In genomic region chr6:28709478-28710349, GRCh38 we compare ENCODE assay signal across 10 cellular contexts.
DNase-seq lines count a peak whose midpoint lies in the region; ATAC-seq, FAIRE-seq and TF ChIP-seq lines count a peak whose summit lies in the region.
"Had no signal": no experiment of that assay in that cellular context is flagged by ENCODE, and none has a peak within 500 bp of the region (broad histone marks: within the 10 kb centered on the region; RNA-seq: fewer than 3 reads in every experiment).

No MANE protein-coding gene starts in this region.

- H3K27ac ChIP-seq in endothelial cell of umbilical vein (ENCODE audit: insufficient read depth, low read depth, low read length) (no peak overlapping the region), parathyroid adenoma (no peak overlapping the region)

- H3K4me3 ChIP-seq in NT2/D1 (ENCODE audit: insufficient read length, low read depth) (peak overlapping the region; percentile 49), endothelial cell of umbilical vein (replicated peaks in 1 of 3; ENCODE audit: insufficient read depth in 1 of 3, low read depth in 1 of 3, low read length in 3 of 3) (peak overlapping the region in 2 of 3 experiments; percentile 1 to 58), parathyroid adenoma (ENCODE audit: low read depth, low read length) (no peak overlapping the region)

- H3K27me3 ChIP-seq in NT2/D1 (ENCODE audit: insufficient read depth, insufficient read length) (no peaks in the 10 kb centered on the region), endothelial cell of umbilical vein (ENCODE audit: control insufficient read depth in 2 of 2, insufficient read depth in 2 of 2, low read length in 2 of 2) (peaks cover 0 to 2% of the 10 kb centered on the region in 2 experiments), parathyroid adenoma (ENCODE audit: control insufficient read depth, insufficient read depth, low read length) (no peaks in the 10 kb centered on the region)

- H2AFZ ChIP-seq in endothelial cell of umbilical vein (ENCODE audit: low read depth, low read length): peak overlapping the region; percentile 54
- H2AFZ ChIP-seq in parathyroid adenoma: peak overlapping the region; percentile 41

- no peaks in the 10 kb centered on the region for H4K20me1 ChIP-seq in endothelial cell of umbilical vein (replicated peaks; ENCODE audit: control insufficient read depth, extremely low read depth, insufficient read depth, low read length)

- BruUV-seq in endothelial cell of umbilical vein (replicated peaks; lab: Mats Ljungman, UMichigan): no TSS peak

- H3K79me2 ChIP-seq in endothelial cell of umbilical vein (ENCODE audit: control insufficient read depth, insufficient read depth, low read length) (no peaks in the 10 kb centered on the region), parathyroid adenoma (no peaks in the 10 kb centered on the region)

- DNase-seq in NCI-H1105 (lab: John Stamatoyannopoulos, UW) (peak; percentile 12), NCI-H1105 treated with DMSO at 0.1 percent for 48 hours (lab: John Stamatoyannopoulos, UW) (no peak), NT2/D1 (ENCODE audit: low read depth, low spot score) (no peak), endothelial cell of umbilical vein (ENCODE audit: low read depth, low spot score) (no peak)
- DNase-seq: hypothalamus; NK-92 treated with Interleukin-12 subunit alpha and Interleukin-12 subunit beta, amount 100 ng/mL, for 24 hours had no signal

- no peak for TF ChIP-seq POLR2A in endothelial cell of umbilical vein (IDR thresholded peaks at IDR 0.05; ENCODE audit: low read depth, low read length)

- no peak for FAIRE-seq in endothelial cell of umbilical vein (lab: Jason Lieb, UNC)

- H3K4me1 ChIP-seq in NT2/D1 (ENCODE audit: insufficient read depth, insufficient read length) (no peaks in the 10 kb centered on the region), endothelial cell of umbilical vein (ENCODE audit: control insufficient read depth, extremely low read depth, insufficient read depth, low read length) (peaks cover 5% of the 10 kb centered on the region), parathyroid adenoma (no peaks in the 10 kb centered on the region)

- no peaks in the 10 kb centered on the region for H3K9me1 ChIP-seq in endothelial cell of umbilical vein (replicated peaks; ENCODE audit: control insufficient read depth, extremely low read depth, insufficient read depth, low read length)

- H3K4me2 ChIP-seq in endothelial cell of umbilical vein (ENCODE audit: insufficient read depth, low read length) (peak overlapping the region; percentile 85), parathyroid adenoma (ENCODE audit: low read length) (no peak overlapping the region)

- ATAC-seq in GM18870 (IDR thresholded peaks at IDR 0.05; ENCODE audit: unreplicated experiment) (no peak), GM19455 (IDR thresholded peaks at IDR 0.05; ENCODE audit: unreplicated experiment) (no peak), HG03025 (IDR thresholded peaks at IDR 0.05; ENCODE audit: low FRiP score, unreplicated experiment) (no peak)

- POLR2A ChIA-PET in endothelial cell of umbilical vein (lab: Charles Lee): no interaction called here

- CTCF ChIA-PET in endothelial cell of umbilical vein (lab: Charles Lee): no interaction called here

- peaks cover 17% of the 10 kb centered on the region; the same call in 1 of the 2 replicates for H3K9me3 ChIP-seq in NT2/D1 (ENCODE audit: insufficient read depth, low read length)
- no peaks in the 10 kb centered on the region for H3K9me3 ChIP-seq in endothelial cell of umbilical vein (replicated peaks; ENCODE audit: control insufficient read depth, insufficient read depth, low read length)
- H3K9me3 ChIP-seq in parathyroid adenoma (ENCODE audit: control insufficient read depth, low read length): no peaks in the 10 kb centered on the region

- H3K9ac ChIP-seq in NT2/D1 (ENCODE audit: insufficient read length, low read depth) (peak overlapping the region; percentile 54), endothelial cell of umbilical vein (replicated peaks; ENCODE audit: extremely low read depth, insufficient read depth, low read length) (no peak overlapping the region), parathyroid adenoma (no peak overlapping the region)

- H3K36me3 ChIP-seq in NT2/D1 (ENCODE audit: insufficient read depth, insufficient read length, low read length): no peaks in the 10 kb centered on the region
- no peaks in the 10 kb centered on the region for H3K36me3 ChIP-seq in endothelial cell of umbilical vein (ENCODE audit: control insufficient read depth in 2 of 2, extremely low read depth in 1 of 2, insufficient read depth in 2 of 2, low read length in 2 of 2)
- H3K36me3 ChIP-seq in parathyroid adenoma (ENCODE audit: control insufficient read depth, insufficient read depth, low read length): no peaks in the 10 kb centered on the region

- intact Hi-C loops in endothelial cell of umbilical vein (cut with micrococcal nuclease): no loop called here

- dilution Hi-C loops in endothelial cell of umbilical vein (cut with MboI; ENCODE audit: extremely low pct_ligation_motif_present, low sequenced_read_pairs): no loop called here

- TF ChIP-seq CTCF in endothelial cell of umbilical vein (IDR thresholded peaks at IDR 0.05; ENCODE audit: extremely low read depth in 1 of 2, insufficient read depth in 1 of 2, low read depth in 1 of 2, low read length in 2 of 2) (no peak), parathyroid adenoma (IDR thresholded peaks at IDR 0.05) (no peak)

TF ChIP-seq in endothelial cell of umbilical vein, 7 proteins besides CTCF, POLR2A, EP300 and RAD21:
- TF ChIP-seq JUN (IDR thresholded peaks at IDR 0.05; ENCODE audit: borderline replicate concordance, insufficient read depth, insufficient read length, low read depth) (no peak), POLR2AphosphoS5 (IDR thresholded peaks at IDR 0.05; ENCODE audit: insufficient read depth, low read depth, low read length) (no peak), EZH2 (IDR thresholded peaks at IDR 0.05; ENCODE audit: borderline replicate concordance, low read depth, low read length, severe bottlenecking) (no peak), GATA2 (IDR thresholded peaks at IDR 0.05; ENCODE audit: insufficient read depth, insufficient read length, low read depth, low read length) (no peak), FOS (IDR thresholded peaks at IDR 0.05; ENCODE audit: borderline replicate concordance, insufficient read depth, low read length) (no peak), MAX (IDR thresholded peaks at IDR 0.05; ENCODE audit: insufficient read depth, insufficient read length) (no peak), MYC (IDR thresholded peaks at IDR 0.05; ENCODE audit: low read depth, low read length) (no peak)
